Comparison of ENCODE assay signal across 12 cellular contexts in genomic region chr7:116327751-116328150, GRCh38.
DNase-seq lines count a peak whose midpoint lies in the region; ATAC-seq and TF ChIP-seq lines count a peak whose summit lies in the region.
"Had no signal": no experiment of that assay in that cellular context is flagged by ENCODE, and none has a peak within 500 bp of the region (broad histone marks: within the 10 kb centered on the region; RNA-seq: fewer than 3 reads in every experiment).

No MANE protein-coding gene starts in this region.

- in situ Hi-C loops in ACHN (cut with HindIII; ENCODE audit: low pct_ligation_motif_present, low pct_unique_long_range_greater_than_20kb, low sequenced_read_pairs) = no loop called here

- no peaks in the 10 kb centered on the region for H3K9me3 Mint-ChIP-seq in WTC11
- H3K9me3 Mint-ChIP-seq in natural killer cell treated with Interleukin-12 subunit alpha and Interleukin-12 subunit beta and Interleukin-15 and Interleukin-18, amount 100 ng/mL, for 72 hours = no peaks in the 10 kb centered on the region
- H3K9me3 Mint-ChIP-seq: activated naive CD8-positive, alpha-beta T cell treated with anti-CD3 and anti-CD28 coated beads, Interleukin-2, amount 50 U/mL, for 24 hours; stimulated activated naive CD8-positive, alpha-beta T cell treated with anti-CD3 and anti-CD28 coated beads, Interleukin-15, Interleukin-2, amounts not matched to agents 100 ng/mL and 50 ng/mL, for 24 hours had no signal

- no peaks in the 10 kb centered on the region for H3K36me3 Mint-ChIP-seq in WTC11
- no peaks in the 10 kb centered on the region for H3K36me3 Mint-ChIP-seq in natural killer cell treated with Interleukin-12 subunit alpha and Interleukin-12 subunit beta and Interleukin-15 and Interleukin-18, amount 100 ng/mL, for 72 hours

- CTCF ChIA-PET in WTC11 (lab: Charles Lee) = no interaction called here

- DNase-seq in ACHN (peak; percentile 48), LHCN-M2 (ENCODE audit: low read depth) (peak; percentile 92), brain pericyte (ENCODE audit: low read depth, low spot score) (peak; percentile 52), kidney glomerular epithelial cell (lab: John Stamatoyannopoulos, UW) (peak; percentile 2), 8988T (no peak), WTC11 (ENCODE audit: low spot score) (no peak)
- no peak for DNase-seq in natural killer cell treated with Interleukin-12 subunit alpha and Interleukin-12 subunit beta and Interleukin-15 and Interleukin-18, amount 100 ng/mL, for 72 hours (ENCODE audit: low spot score)
- DNase-seq: activated naive CD8-positive, alpha-beta T cell treated with anti-CD3 and anti-CD28 coated beads, Interleukin-2, amount 50 U/mL, for 24 hours; NCI-H1694; stimulated activated CD4-positive, alpha-beta T cell treated with anti-CD3 and anti-CD28 coated beads, Interleukin-2, amount 100 ng/mL, for 48 hours had no signal

- POLR2A ChIA-PET in WTC11 (lab: Charles Lee) = no interaction called here

- no peaks in the 10 kb centered on the region for H3K27me3 Mint-ChIP-seq in WTC11 (ENCODE audit: low read depth)
- H3K27me3 Mint-ChIP-seq in natural killer cell treated with Interleukin-12 subunit alpha and Interleukin-12 subunit beta and Interleukin-15 and Interleukin-18, amount 100 ng/mL, for 72 hours = peaks cover 12 to 13% of the 10 kb centered on the region in 2 donors

- no peak for TF ChIP-seq CTCF in WTC11 (IDR thresholded peaks at IDR 0.05)

- H3K27ac Mint-ChIP-seq in WTC11 = no peak overlapping the region
- H3K27ac Mint-ChIP-seq in natural killer cell treated with Interleukin-12 subunit alpha and Interleukin-12 subunit beta and Interleukin-15 and Interleukin-18, amount 100 ng/mL, for 72 hours = no peak overlapping the region
- H3K27ac Mint-ChIP-seq: activated naive CD8-positive, alpha-beta T cell treated with anti-CD3 and anti-CD28 coated beads, Interleukin-2, amount 50 U/mL, for 24 hours; stimulated activated naive CD8-positive, alpha-beta T cell treated with anti-CD3 and anti-CD28 coated beads, Interleukin-15, Interleukin-2, amounts not matched to agents 100 ng/mL and 50 ng/mL, for 24 hours had no signal

- peaks cover 17% of the 10 kb centered on the region for H3K4me1 Mint-ChIP-seq in WTC11
- peaks cover 0 to under 1% of the 10 kb centered on the region in 2 donors for H3K4me1 Mint-ChIP-seq in natural killer cell treated with Interleukin-12 subunit alpha and Interleukin-12 subunit beta and Interleukin-15 and Interleukin-18, amount 100 ng/mL, for 72 hours (ENCODE audit: low read depth in 2 of 2)
- H3K4me1 Mint-ChIP-seq: activated naive CD8-positive, alpha-beta T cell treated with anti-CD3 and anti-CD28 coated beads, Interleukin-2, amount 50 U/mL, for 24 hours had no signal

- no peak overlapping the region for H3K4me3 Mint-ChIP-seq in WTC11
- H3K4me3 Mint-ChIP-seq in natural killer cell treated with Interleukin-12 subunit alpha and Interleukin-12 subunit beta and Interleukin-15 and Interleukin-18, amount 100 ng/mL, for 72 hours = no peak overlapping the region
- H3K4me3 Mint-ChIP-seq: activated naive CD8-positive, alpha-beta T cell treated with anti-CD3 and anti-CD28 coated beads, Interleukin-2, amount 50 U/mL, for 24 hours; stimulated activated naive CD8-positive, alpha-beta T cell treated with anti-CD3 and anti-CD28 coated beads, Interleukin-15, Interleukin-2, amounts not matched to agents 100 ng/mL and 50 ng/mL, for 24 hours had no signal

- no peak for ATAC-seq in HG02759 (IDR thresholded peaks at IDR 0.05; ENCODE audit: unreplicated experiment)
- ATAC-seq in WTC11 = no peak
- no peak for ATAC-seq in natural killer cell treated with Interleukin-12 subunit alpha and Interleukin-12 subunit beta and Interleukin-15 and Interleukin-18, amount 100 ng/mL, for 72 hours
- ATAC-seq: activated naive CD8-positive, alpha-beta T cell treated with anti-CD3 and anti-CD28 coated beads, Interleukin-2, amount 50 U/mL, for 24 hours had no signal

TF ChIP-seq in WTC11, 78 proteins besides CTCF, POLR2A, EP300 and RAD21:
- TF ChIP-seq, protein P1, sequence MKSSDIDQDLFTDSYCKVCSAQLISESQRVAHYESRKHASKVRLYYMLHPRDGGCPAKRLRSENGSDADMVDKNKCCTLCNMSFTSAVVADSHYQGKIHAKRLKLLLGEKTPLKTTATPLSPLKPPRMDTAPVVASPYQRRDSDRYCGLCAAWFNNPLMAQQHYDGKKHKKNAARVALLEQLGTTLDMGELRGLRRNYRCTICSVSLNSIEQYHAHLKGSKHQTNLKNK (CRISPR knock-in tag; IDR thresholded peaks at IDR 0.05) = no peak
- TF ChIP-seq MYBL2 (CRISPR knock-in tag; IDR thresholded peaks at IDR 0.05) (no peak), AR (CRISPR knock-in tag; IDR thresholded peaks at IDR 0.05) (no peak), OVOL2 (CRISPR knock-in tag; IDR thresholded peaks at IDR 0.05; ENCODE audit: borderline replicate concordance) (no peak), MXD4 (CRISPR knock-in tag; IDR thresholded peaks at IDR 0.05; ENCODE audit: borderline replicate concordance) (no peak), TP53 (CRISPR knock-in tag; IDR thresholded peaks at IDR 0.05) (no peak), ZNF232 (CRISPR knock-in tag; IDR thresholded peaks at IDR 0.05) (no peak), ZNF396 (CRISPR knock-in tag; IDR thresholded peaks at IDR 0.05; ENCODE audit: borderline replicate concordance) (no peak)
- TF ChIP-seq, protein P2, sequence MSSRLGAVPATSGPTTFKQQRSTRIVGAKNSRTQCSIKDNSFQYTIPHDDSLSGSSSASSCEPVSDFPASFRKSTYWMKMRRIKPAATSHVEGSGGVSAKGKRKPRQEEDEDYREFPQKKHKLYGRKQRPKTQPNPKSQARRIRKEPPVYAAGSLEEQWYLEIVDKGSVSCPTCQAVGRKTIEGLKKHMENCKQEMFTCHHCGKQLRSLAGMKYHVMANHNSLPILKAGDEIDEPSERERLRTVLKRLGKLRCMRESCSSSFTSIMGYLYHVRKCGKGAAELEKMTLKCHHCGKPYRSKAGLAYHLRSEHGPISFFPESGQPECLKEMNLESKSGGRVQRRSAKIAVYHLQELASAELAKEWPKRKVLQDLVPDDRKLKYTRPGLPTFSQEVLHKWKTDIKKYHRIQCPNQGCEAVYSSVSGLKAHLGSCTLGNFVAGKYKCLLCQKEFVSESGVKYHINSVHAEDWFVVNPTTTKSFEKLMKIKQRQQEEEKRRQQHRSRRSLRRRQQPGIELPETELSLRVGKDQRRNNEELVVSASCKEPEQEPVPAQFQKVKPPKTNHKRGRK (CRISPR knock-in tag; IDR thresholded peaks at IDR 0.05; ENCODE audit: borderline replicate concordance) = no peak

Comparison
In these comparisons a context has a peak if more than half of its experiments do, and no peak if none do; other contexts are left out.
1. DNase-seq: peak in ACHN (single experiment), LHCN-M2 (single experiment), brain pericyte (single experiment) and kidney glomerular epithelial cell (single experiment); none in 8988T (single experiment), WTC11 (single experiment) and natural killer cell treated with Interleukin-12 subunit alpha and Interleukin-12 subunit beta and Interleukin-15 and Interleukin-18, amount 100 ng/mL, for 72 hours (single experiment).